Comparison of ENCODE assay signal across 1 cellular context in genomic region chr7:3787717-3788311, GRCh38.
TF ChIP-seq lines count a peak whose summit lies in the region.

No MANE protein-coding gene starts in this region.

TF ChIP-seq in HepG2, 621 proteins besides CTCF, POLR2A, EP300 and RAD21:
- TF ChIP-seq MTF2 (CRISPR knock-in tag; IDR thresholded peaks at IDR 0.05; ENCODE audit: borderline replicate concordance), result no peak
- no peak for TF ChIP-seq GMEB2 (CRISPR knock-in tag; IDR thresholded peaks at IDR 0.05; ENCODE audit: low read depth)
- no peak for TF ChIP-seq ZNF850 (CRISPR knock-in tag; conservative IDR thresholded peaks at IDR 0.05)
- no peak for TF ChIP-seq ZNF33B (CRISPR knock-in tag; IDR thresholded peaks at IDR 0.05)
- TF ChIP-seq NR0B2 (CRISPR knock-in tag; IDR thresholded peaks at IDR 0.05), result no peak
- no peak for TF ChIP-seq NBN (conservative IDR thresholded peaks at IDR 0.05)
- no peak for TF ChIP-seq RNF2 (conservative IDR thresholded peaks at IDR 0.05; ENCODE audit: low read depth)
- no peak for TF ChIP-seq ZNF614 (CRISPR knock-in tag; IDR thresholded peaks at IDR 0.05; ENCODE audit: borderline replicate concordance)
- no peak for TF ChIP-seq RCOR2 (CRISPR knock-in tag; IDR thresholded peaks at IDR 0.05)
- TF ChIP-seq KDM6A (CRISPR knock-in tag; IDR thresholded peaks at IDR 0.05; ENCODE audit: low read depth), result no peak
- TF ChIP-seq ZNF672 (CRISPR knock-in tag; IDR thresholded peaks at IDR 0.05), result no peak
- TF ChIP-seq GTF2F1 (IDR thresholded peaks at IDR 0.05; ENCODE audit: low read length), result no peak
- no peak for TF ChIP-seq RFX1 (IDR thresholded peaks at IDR 0.05)
- TF ChIP-seq TCF7L2 (IDR thresholded peaks at IDR 0.05; ENCODE audit: low read depth, low read length), result no peak
